ENCODE assay signal across 6 cellular contexts in genomic region chr3:148629006-148629405, GRCh38.
"Had no signal": no experiment of that assay in that cellular context is flagged by ENCODE, and none has a peak within 500 bp of the region (broad histone marks: within the 10 kb centered on the region; RNA-seq: fewer than 3 reads in every experiment).

No MANE protein-coding gene starts in this region.

- FAIRE-seq: K562 had no signal

- H3K4me3 ChIP-seq: K562 had no signal

- H3K9ac ChIP-seq: KMS-11 had no signal

- H3K4me2 ChIP-seq: KMS-11 had no signal

- H3K27ac ChIP-seq: HL-60, KMS-11 had no signal

- ATAC-seq: K562 had no signal

- DNase-seq: IMR-90, KBM-7, KG1 had no signal
